ENCODE assay signal across 1 cellular context in the genomic region with DNA sequence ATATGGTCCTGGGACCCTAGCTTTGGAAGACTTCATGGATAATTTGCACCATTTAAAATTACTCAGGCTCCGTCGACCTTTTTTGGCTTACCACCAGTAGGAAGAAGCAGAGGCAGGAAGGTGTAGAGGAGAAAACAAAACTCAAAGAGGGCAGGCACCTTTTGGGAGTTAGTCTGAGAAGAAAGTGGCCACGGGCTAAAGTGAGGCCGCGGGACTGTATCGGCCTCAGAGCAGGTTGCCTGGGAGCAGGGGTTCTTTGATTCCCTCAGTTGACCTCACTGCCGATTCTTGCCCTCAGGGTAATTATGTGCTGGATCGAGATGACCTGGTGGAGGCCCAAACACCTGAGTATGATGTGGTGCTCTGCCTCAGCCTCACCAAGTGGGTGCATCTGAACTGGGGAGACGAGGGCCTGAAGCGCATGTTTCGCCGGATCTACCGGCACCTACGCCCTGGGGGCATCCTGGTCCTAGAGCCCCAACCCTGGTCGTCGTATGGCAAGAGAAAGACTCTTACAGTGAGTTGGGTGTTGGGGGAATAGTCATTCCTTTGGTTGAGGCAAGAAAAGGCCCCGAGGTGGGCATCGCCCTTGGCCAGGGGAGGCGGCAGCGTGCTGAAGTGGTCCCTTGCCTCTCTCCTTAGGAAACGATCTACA.
TF ChIP-seq lines count a peak whose summit lies in the region.

No MANE protein-coding gene starts in this region.

TF ChIP-seq in endothelial cell of umbilical vein, 7 proteins besides CTCF, POLR2A, EP300 and RAD21:
- TF ChIP-seq POLR2AphosphoS5 (IDR thresholded peaks at IDR 0.05; ENCODE audit: insufficient read depth, low read depth, low read length) (no peak), JUN (IDR thresholded peaks at IDR 0.05; ENCODE audit: borderline replicate concordance, insufficient read depth, insufficient read length, low read depth) (no peak), GATA2 (IDR thresholded peaks at IDR 0.05; ENCODE audit: insufficient read depth, insufficient read length, low read depth, low read length) (no peak), EZH2 (IDR thresholded peaks at IDR 0.05; ENCODE audit: borderline replicate concordance, low read depth, low read length, severe bottlenecking) (no peak), FOS (IDR thresholded peaks at IDR 0.05; ENCODE audit: borderline replicate concordance, insufficient read depth, low read length) (no peak), MYC (IDR thresholded peaks at IDR 0.05; ENCODE audit: low read depth, low read length) (no peak)
- TF ChIP-seq, protein P1, sequence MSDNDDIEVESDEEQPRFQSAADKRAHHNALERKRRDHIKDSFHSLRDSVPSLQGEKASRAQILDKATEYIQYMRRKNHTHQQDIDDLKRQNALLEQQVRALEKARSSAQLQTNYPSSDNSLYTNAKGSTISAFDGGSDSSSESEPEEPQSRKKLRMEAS (IDR thresholded peaks at IDR 0.05; ENCODE audit: insufficient read depth, insufficient read length) = no peak
